1 cellular context compared by ENCODE assay signal in genomic region chr22:20393705-20394476, GRCh38.
TF ChIP-seq lines count a peak whose summit lies in the region.

TSS of gene ZNF74 (plus strand) at chr22:20394151. CDS start at chr22:20394629, 478 bp downstream.

TF ChIP-seq in HepG2, 621 proteins besides CTCF, POLR2A, EP300 and RAD21 (continued from another document and continues in another):
- TF ChIP-seq ZHX2 (IDR thresholded peaks at IDR 0.05; ENCODE audit: low read depth) (no peak), ZHX2 (CRISPR knock-in tag; IDR thresholded peaks at IDR 0.05; ENCODE audit: borderline replicate concordance) (0 out of 2 replicates have a peak, but pooled peaks have one; percentile 66), ZNF530 (CRISPR knock-in tag; IDR thresholded peaks at IDR 0.05; ENCODE audit: low read depth) (no peak), SPEN (CRISPR knock-in tag; IDR thresholded peaks at IDR 0.05; ENCODE audit: low read depth) (peak; percentile 52; the same call in 1 of the 2 replicates), DBP (CRISPR knock-in tag; IDR thresholded peaks at IDR 0.05; ENCODE audit: not compliant biosample characterization) (no peak), ZEB1 (IDR thresholded peaks at IDR 0.05; ENCODE audit: insufficient replicate concordance, low read depth) (no peak), ZNF652 (CRISPR knock-in tag; IDR thresholded peaks at IDR 0.05; ENCODE audit: borderline replicate concordance, low read depth) (no peak), HNRNPL (IDR thresholded peaks at IDR 0.05; ENCODE audit: low read depth, low read length) (no peak), ELK4 (CRISPR knock-in tag; IDR thresholded peaks at IDR 0.05; ENCODE audit: borderline replicate concordance) (no peak), RCOR2 (CRISPR knock-in tag; IDR thresholded peaks at IDR 0.05) (no peak), PBX2 (CRISPR knock-in tag; IDR thresholded peaks at IDR 0.05) (no peak), MED8 (CRISPR knock-in tag; IDR thresholded peaks at IDR 0.05; ENCODE audit: insufficient replicate concordance) (no peak), ZNF44 (CRISPR knock-in tag; IDR thresholded peaks at IDR 0.05) (no peak), MED13 (CRISPR knock-in tag; IDR thresholded peaks at IDR 0.05) (peak; percentile 43; the same call in 1 of the 2 replicates), ZNF691 (CRISPR knock-in tag; IDR thresholded peaks at IDR 0.05; ENCODE audit: borderline replicate concordance, low read depth) (no peak), IRF1 (CRISPR knock-in tag; IDR thresholded peaks at IDR 0.05; ENCODE audit: low read depth) (no peak), TIGD3 (CRISPR knock-in tag; IDR thresholded peaks at IDR 0.05; ENCODE audit: borderline replicate concordance) (peak; percentile 47; the same call in 1 of the 2 replicates), SAFB2 (CRISPR knock-in tag; IDR thresholded peaks at IDR 0.05; ENCODE audit: borderline replicate concordance, low read depth) (no peak), ZNF33A (CRISPR knock-in tag; IDR thresholded peaks at IDR 0.05; ENCODE audit: borderline replicate concordance) (no peak), CCAR2 (optimal IDR thresholded peaks at IDR 0.05; ENCODE audit: low read depth, low read length) (no peak), ZNF563 (CRISPR knock-in tag; IDR thresholded peaks at IDR 0.05) (peak; percentile 37; the same call in 1 of the 2 replicates), HES4 (CRISPR knock-in tag; IDR thresholded peaks at IDR 0.05; ENCODE audit: borderline replicate concordance) (no peak), MYPOP (CRISPR knock-in tag; IDR thresholded peaks at IDR 0.05) (peak; percentile 100), ZNF768 (CRISPR knock-in tag; IDR thresholded peaks at IDR 0.05) (no peak; the same call in 1 of the 2 replicates), ZBTB10 (CRISPR knock-in tag; IDR thresholded peaks at IDR 0.05; ENCODE audit: borderline replicate concordance) (no peak; the same call in 1 of the 2 replicates), ZMYM2 (CRISPR knock-in tag; IDR thresholded peaks at IDR 0.05) (no peak; the same call in 1 of the 2 replicates), NR2C2 (CRISPR knock-in tag; IDR thresholded peaks at IDR 0.05; ENCODE audit: borderline replicate concordance) (0 out of 2 replicates have a peak, but pooled peaks have one; percentile 26), TOE1 (CRISPR knock-in tag; IDR thresholded peaks at IDR 0.05) (0 out of 2 replicates have a peak, but pooled peaks have one; percentile 37), NKX3-1 (CRISPR knock-in tag; IDR thresholded peaks at IDR 0.05) (peak; percentile 79; the same call in 1 of the 2 replicates), REPIN1 (CRISPR knock-in tag; IDR thresholded peaks at IDR 0.05; ENCODE audit: borderline replicate concordance, low read depth) (peak; percentile 45; the same call in 1 of the 2 replicates), PRDM10 (CRISPR knock-in tag; IDR thresholded peaks at IDR 0.05; ENCODE audit: low read depth) (no peak), PRMT3 (CRISPR knock-in tag; IDR thresholded peaks at IDR 0.05; ENCODE audit: borderline replicate concordance, low read depth) (no peak), ZFP1 (CRISPR knock-in tag; IDR thresholded peaks at IDR 0.05) (no peak), HHEX (CRISPR knock-in tag; IDR thresholded peaks at IDR 0.05) (no peak), CC2D1A (CRISPR knock-in tag; IDR thresholded peaks at IDR 0.05) (no peak), POLR2G (IDR thresholded peaks at IDR 0.05; ENCODE audit: low read depth, low read length) (peak; percentile 90), SIN3B (IDR thresholded peaks at IDR 0.05; ENCODE audit: low read length) (no peak), PTBP1 (IDR thresholded peaks at IDR 0.05; ENCODE audit: low read depth, low read length, poor library complexity, severe bottlenecking) (no peak), HNF4A (CRISPR knock-in tag; IDR thresholded peaks at IDR 0.05) (no peak)
